Comparison of ENCODE assay signal across 29 cellular contexts in genomic region chr10:116599991-116600390, GRCh38. TPM values are rescaled to one million over a fixed set of nuclear protein-coding genes. Genes with fewer than 3 reads are reported as not detected.
DNase-seq lines count a peak whose midpoint lies in the region; ATAC-seq and TF ChIP-seq lines count a peak whose summit lies in the region.
"Had no signal": no experiment of that assay in that cellular context is flagged by ENCODE, and none has a peak within 500 bp of the region (broad histone marks: within the 10 kb centered on the region; RNA-seq: fewer than 3 reads in every experiment).

No MANE protein-coding gene starts in this region.

- no peaks in the 10 kb centered on the region for H3K9me3 Mint-ChIP-seq in GM23338
- H3K9me3 Mint-ChIP-seq in osteocyte (ENCODE audit: unreplicated experiment), result no peaks in the 10 kb centered on the region
- no peaks in the 10 kb centered on the region; the same call in 1 of the 2 replicates for H3K9me3 Mint-ChIP-seq in HFFc6
- H3K9me3 Mint-ChIP-seq: CD14-positive monocyte; CD4-positive, alpha-beta memory T cell had no signal

- no peaks in the 10 kb centered on the region for H3K36me3 ChIP-seq in GM23338 (ENCODE audit: insufficient read depth)
- H3K36me3 ChIP-seq in H7 (replicated peaks; ENCODE audit: control insufficient read depth, insufficient read depth, low read length), result no peaks in the 10 kb centered on the region
- peaks cover 3 to 10% of the 10 kb centered on the region in 2 donors for H3K36me3 ChIP-seq in body of pancreas (replicated peaks in 1 of 2; ENCODE audit: insufficient read depth in 1 of 2, low read depth in 2 of 2)
- H3K36me3 ChIP-seq: BE2C, BLaER1 had no signal

- H3K4me3 ChIP-seq in GM23338 (no peak overlapping the region), H7 (ENCODE audit: insufficient read depth, low read depth, low read length) (no peak overlapping the region), body of pancreas (no peak overlapping the region)
- H3K4me3 ChIP-seq: BLaER1, GM12878 had no signal

- ATAC-seq in GM23338 (peak; percentile 51; the same call in 2 of the 3 replicates), body of pancreas (no peak), HG03135 (IDR thresholded peaks at IDR 0.05; ENCODE audit: unreplicated experiment) (no peak)
- ATAC-seq: GM12878 had no signal

- no peak overlapping the region for H2AFZ ChIP-seq in GM23338

- H3K4me1 Mint-ChIP-seq in GM23338, result peaks cover 8% of the 10 kb centered on the region; the same call in 2 of the 3 replicates
- no peaks in the 10 kb centered on the region for H3K4me1 Mint-ChIP-seq in osteocyte (ENCODE audit: unreplicated experiment)
- H3K4me1 Mint-ChIP-seq in HFFc6 (ENCODE audit: low read depth), result no peaks in the 10 kb centered on the region
- H3K4me1 Mint-ChIP-seq: CD14-positive monocyte; CD4-positive, alpha-beta memory T cell; CD4-positive, CD25-positive, alpha-beta regulatory T cell; CD8-positive, alpha-beta memory T cell had no signal

- H3K27me3 ChIP-seq in GM23338 (ENCODE audit: insufficient read depth), result no peaks in the 10 kb centered on the region
- H3K27me3 ChIP-seq in H7 (ENCODE audit: control insufficient read depth, insufficient read depth, low read length), result no peaks in the 10 kb centered on the region
- H3K27me3 ChIP-seq in body of pancreas, result no peaks in the 10 kb centered on the region
- H3K27me3 ChIP-seq: BE2C, BLaER1 had no signal

- TF ChIP-seq CTCF in GM23338 (conservative IDR thresholded peaks at IDR 0.05; ENCODE audit: low read depth in 2 of 2) (no peak), body of pancreas (IDR thresholded peaks at IDR 0.05) (no peak), osteocyte (IDR thresholded peaks at IDR 0.05) (no peak), HFFc6 (IDR thresholded peaks at IDR 0.05) (no peak)

- no peaks in the 10 kb centered on the region for H3K9me2 ChIP-seq in GM23338 (ENCODE audit: insufficient read depth)

- no peaks in the 10 kb centered on the region for H3F3A ChIP-seq in GM23338 (replicated peaks; ENCODE audit: low read depth)

- H3K4me3 Mint-ChIP-seq in GM23338 (no peak overlapping the region), osteocyte (ENCODE audit: unreplicated experiment) (no peak overlapping the region), HFFc6 (no peak overlapping the region)
- H3K4me3 Mint-ChIP-seq: CD14-positive monocyte; CD4-positive, alpha-beta memory T cell; CD4-positive, CD25-positive, alpha-beta regulatory T cell; CD8-positive, alpha-beta memory T cell had no signal

- no peak overlapping the region for H3K27ac Mint-ChIP-seq in GM23338
- no peak overlapping the region for H3K27ac Mint-ChIP-seq in osteocyte (ENCODE audit: unreplicated experiment)
- no peak overlapping the region for H3K27ac Mint-ChIP-seq in HFFc6
- H3K27ac Mint-ChIP-seq: CD14-positive monocyte; CD4-positive, alpha-beta memory T cell; CD4-positive, CD25-positive, alpha-beta regulatory T cell; CD8-positive, alpha-beta memory T cell had no signal

- H3K9me3 ChIP-seq in body of pancreas, result no peaks in the 10 kb centered on the region
- H3K9me3 ChIP-seq: BE2C, BLaER1 had no signal

- H4K20me1 ChIP-seq in GM23338 (replicated peaks; ENCODE audit: insufficient read depth), result no peaks in the 10 kb centered on the region
- H4K20me1 ChIP-seq: BLaER1 had no signal

- DNase-seq in GM23338 (ENCODE audit: low spot score) (no peak), H7 (peak; percentile 63), body of pancreas (peak in 1 of 4 donors; percentile 18), osteocyte (ENCODE audit: extremely low spot score, unreplicated experiment) (peak; percentile 44), HFFc6 (no peak), SW480 (ENCODE audit: low spot score) (no peak)
- DNase-seq: 8988T; ACHN; BE2C; C1 segment of cervical spinal cord; CD4-positive, alpha-beta memory T cell; CD4-positive, CD25-positive, alpha-beta regulatory T cell; CD8-positive, alpha-beta memory T cell; COR-L47; DMS 273 treated with DMSO at 0.1 percent for 48 hours; DMS153; DMS53; DMS79; DND-41; EL; GDM1 had no signal

- H3K79me2 ChIP-seq in GM23338 (replicated peaks; ENCODE audit: insufficient read depth), result no peaks in the 10 kb centered on the region

- WGBS in body of pancreas, 2 donors, result 21 to 28% methylated on average over 5 of the region's 5 CpGs

- H3K4me1 ChIP-seq in GM23338 (ENCODE audit: insufficient read depth) (no peaks in the 10 kb centered on the region), body of pancreas (peaks cover 61% of the 10 kb centered on the region)
- H3K4me1 ChIP-seq: BE2C had no signal

- intact Hi-C loops in body of pancreas (cut with DNase I), result no loop called here

- no peak for TF ChIP-seq POLR2A in body of pancreas (IDR thresholded peaks at IDR 0.05)

- no peak overlapping the region for H3K27ac ChIP-seq in GM23338 (ENCODE audit: low read depth)
- peak overlapping the region in 3 of 4 donors; percentile 37 to 97 (median 94) for H3K27ac ChIP-seq in body of pancreas
- H3K27ac ChIP-seq: BLaER1 had no signal

- no peak overlapping the region for H3K4me2 ChIP-seq in GM23338
- H3K4me2 ChIP-seq: BLaER1 had no signal

- H3K36me3 Mint-ChIP-seq in GM23338 (ENCODE audit: low read depth), result no peaks in the 10 kb centered on the region
- no peaks in the 10 kb centered on the region for H3K36me3 Mint-ChIP-seq in osteocyte (ENCODE audit: unreplicated experiment)
- H3K36me3 Mint-ChIP-seq in HFFc6 (ENCODE audit: low read depth), result no peaks in the 10 kb centered on the region
- H3K36me3 Mint-ChIP-seq: CD14-positive monocyte; CD4-positive, alpha-beta memory T cell; CD4-positive, CD25-positive, alpha-beta regulatory T cell; CD8-positive, alpha-beta memory T cell had no signal

- H3K27me3 Mint-ChIP-seq in GM23338 (ENCODE audit: insufficient read depth, low read depth, poor library complexity) (peaks cover 4% of the 10 kb centered on the region), osteocyte (ENCODE audit: unreplicated experiment) (peaks cover 5% of the 10 kb centered on the region), HFFc6 (ENCODE audit: insufficient read depth) (no peaks in the 10 kb centered on the region)
- H3K27me3 Mint-ChIP-seq: CD4-positive, alpha-beta memory T cell; CD4-positive, CD25-positive, alpha-beta regulatory T cell had no signal

TF ChIP-seq in GM23338, 12 proteins besides CTCF, POLR2A, EP300 and RAD21 (continues in another document):
- no peak for TF ChIP-seq ZNF331 (CRISPR knock-in tag; IDR thresholded peaks at IDR 0.05; ENCODE audit: low read depth)
- no peak for TF ChIP-seq REST (IDR thresholded peaks at IDR 0.05; ENCODE audit: unreplicated experiment)
- TF ChIP-seq EZH2 (IDR thresholded peaks at IDR 0.05; ENCODE audit: low read depth, unreplicated experiment), result no peak
- TF ChIP-seq STAT1 (IDR thresholded peaks at IDR 0.05; ENCODE audit: unreplicated experiment), result no peak
- no peak for TF ChIP-seq JUNB (IDR thresholded peaks at IDR 0.05; ENCODE audit: unreplicated experiment)

RNA-seq across cellular contexts. Expression of gene PNLIPRP1, which starts 9.2 kb away (rescaled TPM):
- not detected in 2 replicates for total RNA-seq in GM23338 (2014; rRNA removed; shearing (Covaris generic))
- 0.21 TPM in 1 of 2 replicates, not detected in the other for polyA plus RNA-seq in GM23338 (2016; fragmentation: Nextera tagmentation; extraction: Ambion mirVana)
- not detected in 2 replicates for total RNA-seq in H7 (2014; rRNA removed; shearing (Covaris generic))
- total RNA-seq in body of pancreas (1,000 to 10,000 TPM; 3,318 to 4,534 TPM), osteocyte (not detected in 2 replicates)
- not detected for total RNA-seq in HFFc6 (2021; fragmentation: NEBNext Ultra II Directional; extraction: Animal tissue kit (Norgen Biotek cat#: 25700))
- total RNA-seq: A673; CD4-positive, alpha-beta memory T cell; CD4-positive, CD25-positive, alpha-beta regulatory T cell; CD8-positive, alpha-beta memory T cell; Daoy; G401 had no signal
- polyA plus RNA-seq: AG04450; CD14-positive monocyte; CD4-positive, alpha-beta memory T cell; CD4-positive, CD25-positive, alpha-beta regulatory T cell; CD8-positive, alpha-beta memory T cell; GM12878 had no signal

RNA-seq across cellular contexts. Expression of gene PNLIPRP2, which starts 20.8 kb away (rescaled TPM):
- total RNA-seq in GM23338 (2014; rRNA removed; shearing (Covaris generic)), result not detected in 2 replicates
- 0.19 and 0.24 TPM in 2 replicates for polyA plus RNA-seq in GM23338 (2016; fragmentation: Nextera tagmentation; extraction: Ambion mirVana)
- total RNA-seq in H7 (2014; rRNA removed; shearing (Covaris generic)), result not detected in 2 replicates
- 1,000 to 10,000 TPM in 1 of 2 donors, 100 to 1,000 TPM in 1; 455 to 2,069 TPM for total RNA-seq in body of pancreas
- total RNA-seq in osteocyte, result not detected in 2 replicates
- total RNA-seq in HFFc6 (2021; fragmentation: NEBNext Ultra II Directional; extraction: Animal tissue kit (Norgen Biotek cat#: 25700)), result not detected
- total RNA-seq: A673; CD4-positive, alpha-beta memory T cell; CD4-positive, CD25-positive, alpha-beta regulatory T cell; CD8-positive, alpha-beta memory T cell; Daoy; G401 had no signal
- polyA plus RNA-seq: AG04450; CD14-positive monocyte; CD4-positive, alpha-beta memory T cell; CD4-positive, CD25-positive, alpha-beta regulatory T cell; CD8-positive, alpha-beta memory T cell; GM12878 had no signal

RNA-seq across cellular contexts. Expression of gene PNLIP, which starts 54.3 kb away (rescaled TPM):
- not detected in 2 replicates for total RNA-seq in GM23338 (2014; rRNA removed; shearing (Covaris generic))
- polyA plus RNA-seq in GM23338 (2016; fragmentation: Nextera tagmentation; extraction: Ambion mirVana), result not detected in 2 replicates
- not detected in 2 replicates for total RNA-seq in H7 (2014; rRNA removed; shearing (Covaris generic))
- total RNA-seq in body of pancreas (over 10,000 TPM in 1 of 2 donors, 1,000 to 10,000 TPM in 1; 8,888 to 12,294 TPM), osteocyte (not detected in 2 replicates)
- total RNA-seq in HFFc6 (2021; fragmentation: NEBNext Ultra II Directional; extraction: Animal tissue kit (Norgen Biotek cat#: 25700)), result not detected
- total RNA-seq: A673; CD4-positive, alpha-beta memory T cell; CD4-positive, CD25-positive, alpha-beta regulatory T cell; CD8-positive, alpha-beta memory T cell; Daoy; G401 had no signal
- polyA plus RNA-seq: AG04450; CD14-positive monocyte; CD4-positive, alpha-beta memory T cell; CD4-positive, CD25-positive, alpha-beta regulatory T cell; CD8-positive, alpha-beta memory T cell; GM12878 had no signal

Comparison
In these comparisons a context has a peak if more than half of its experiments do, and no peak if none do; other contexts are left out.
1. DNase-seq: peak in H7 (single experiment) and osteocyte (single experiment); none in GM23338 (single experiment), HFFc6 (single experiment) and SW480 (single experiment).
2. RNA of gene PNLIPRP1, which starts 9.2 kb away (total RNA-seq): 3,318 to 4,534 TPM in body of pancreas; not detected in GM23338, not detected in H7, not detected in osteocyte and not detected in HFFc6; every median in the first group is over 1,000 times any median in the second.
3. RNA of gene PNLIPRP2, which starts 20.8 kb away (total RNA-seq): 455 to 2,069 TPM in body of pancreas; not detected in GM23338, not detected in H7, not detected in osteocyte and not detected in HFFc6; every median in the first group is over 100 times any median in the second.
4. RNA of gene PNLIP, which starts 54.3 kb away (total RNA-seq): 8,888 to 12,294 TPM in body of pancreas; not detected in GM23338, not detected in H7, not detected in osteocyte and not detected in HFFc6; every median in the first group is over 1,000 times any median in the second.